8 cellular contexts compared by ENCODE assay signal in genomic region chr9:129752915-129753724, GRCh38. TPM values are rescaled to one million over a fixed set of nuclear protein-coding genes. Genes with fewer than 3 reads are reported as not detected.
A peak's percentile ranks its signal among the peaks of the same experiment; 100 is the strongest.
DNase-seq lines count a peak whose midpoint lies in the region; ATAC-seq and TF ChIP-seq lines count a peak whose summit lies in the region.

Gene PTGES (minus strand): TSS chr9:129753042. CDS start chr9:129753012, 30 bp downstream.

- no peaks in the 10 kb centered on the region for H3K36me3 Mint-ChIP-seq in CD4-positive, CD25-positive, alpha-beta regulatory T cell

- H3K27me3 Mint-ChIP-seq in CD4-positive, CD25-positive, alpha-beta regulatory T cell: peaks cover 31% of the 10 kb centered on the region

- peak within 1 kb of the TSS in 1 of 4 donors; percentile 19 for H3K4me3 Mint-ChIP-seq in CD4-positive, CD25-positive, alpha-beta regulatory T cell

- no peak within 1 kb of the TSS for H3K27ac ChIP-seq in CD4-positive, CD25-positive, alpha-beta regulatory T cell (ENCODE audit: insufficient read depth, low read length, poor library complexity, severe bottlenecking)

- no peak within 1 kb of the TSS for H3K4me3 ChIP-seq in CD4-positive, CD25-positive, alpha-beta regulatory T cell (ENCODE audit: low read depth, low read length)
- H3K4me3 ChIP-seq in Jurkat, Clone E6-1 (ENCODE audit: low read length): no peak within 1 kb of the TSS
- peak within 1 kb of the TSS; percentile 54 for H3K4me3 ChIP-seq in WI38 (ENCODE audit: low read depth, low read length)

- no peak for TF ChIP-seq CTCF in WI38 (IDR thresholded peaks at IDR 0.05; ENCODE audit: low read depth, low read length)

- ATAC-seq in CD4-positive, CD25-positive, alpha-beta regulatory T cell (ENCODE audit: low read depth in 2 of 2): peak in 1 of 2 donors; percentile 59
- no peak for ATAC-seq in HG02981 (IDR thresholded peaks at IDR 0.05; ENCODE audit: unreplicated experiment)
- ATAC-seq in GM21367 (IDR thresholded peaks at IDR 0.05; ENCODE audit: unreplicated experiment): no peak

- H3K4me1 ChIP-seq in CD4-positive, CD25-positive, alpha-beta regulatory T cell (ENCODE audit: control insufficient read depth, insufficient read depth, low read length, poor library complexity, severe bottlenecking): peaks cover 11% of the 10 kb centered on the region

- peak in 2 of 3 donors; percentile 15 to 49 for DNase-seq in CD4-positive, CD25-positive, alpha-beta regulatory T cell
- peak; percentile 18 for DNase-seq in Jurkat, Clone E6-1 (ENCODE audit: low read depth, low spot score)
- DNase-seq in cerebellum (ENCODE audit: low spot score): peak; percentile 48
- peak; percentile 91 for DNase-seq in left kidney (ENCODE audit: low read depth, low spot score)
- DNase-seq in stimulated activated CD4-positive, alpha-beta T cell treated with anti-CD3 and anti-CD28 coated beads, Interleukin-4, amount 100 ng/mL, for 1 hour: peak; percentile 68

- no peaks in the 10 kb centered on the region for H3K9me3 ChIP-seq in CD4-positive, CD25-positive, alpha-beta regulatory T cell (ENCODE audit: control insufficient read depth in 2 of 2, low read length in 2 of 2)

- H3K27ac Mint-ChIP-seq in CD4-positive, CD25-positive, alpha-beta regulatory T cell: peak within 1 kb of the TSS in 1 of 3 donors; percentile 32

- H3K27me3 ChIP-seq in CD4-positive, CD25-positive, alpha-beta regulatory T cell (ENCODE audit: control insufficient read depth, insufficient read depth, low read length): no peaks in the 10 kb centered on the region

- H3K4me1 Mint-ChIP-seq in CD4-positive, CD25-positive, alpha-beta regulatory T cell: peaks cover 0 to 21% (median 10%) of the 10 kb centered on the region in 4 donors

- H3K36me3 ChIP-seq in CD4-positive, CD25-positive, alpha-beta regulatory T cell (ENCODE audit: control insufficient read depth, insufficient read depth, low read length): no peaks in the 10 kb centered on the region

- H3K9me3 Mint-ChIP-seq in CD4-positive, CD25-positive, alpha-beta regulatory T cell: no peaks in the 10 kb centered on the region

RNA-seq across cellular contexts. Expression of gene PTGES, which starts in this region (rescaled TPM):
- not detected for total RNA-seq in CD4-positive, CD25-positive, alpha-beta regulatory T cell
- polyA plus RNA-seq in CD4-positive, CD25-positive, alpha-beta regulatory T cell: under 1 TPM in 1 of 4 donors, not detected in 3; 0.17 TPM
- polyA plus RNA-seq in Jurkat, Clone E6-1 (2012; ENCODE audit: insufficient read depth, insufficient read length): 0.82 TPM
- total RNA-seq in cerebellum: 1.5 TPM

Comparison
In these comparisons a context has a peak if more than half of its experiments do, and no peak if none do; other contexts are left out.
1. Peak in DNase-seq in CD4-positive, CD25-positive, alpha-beta regulatory T cell; RNA of the gene not detected or under 1 TPM.
2. DNase-seq: peak in every context shown above with its lines; median percentile 91 in left kidney; 68 in stimulated activated CD4-positive, alpha-beta T cell treated with anti-CD3 and anti-CD28 coated beads, Interleukin-4, amount 100 ng/mL, for 1 hour; 48 in cerebellum; 32 in CD4-positive, CD25-positive, alpha-beta regulatory T cell; 18 in Jurkat, Clone E6-1.